1 cellular context compared by ENCODE assay signal in the genomic region with DNA sequence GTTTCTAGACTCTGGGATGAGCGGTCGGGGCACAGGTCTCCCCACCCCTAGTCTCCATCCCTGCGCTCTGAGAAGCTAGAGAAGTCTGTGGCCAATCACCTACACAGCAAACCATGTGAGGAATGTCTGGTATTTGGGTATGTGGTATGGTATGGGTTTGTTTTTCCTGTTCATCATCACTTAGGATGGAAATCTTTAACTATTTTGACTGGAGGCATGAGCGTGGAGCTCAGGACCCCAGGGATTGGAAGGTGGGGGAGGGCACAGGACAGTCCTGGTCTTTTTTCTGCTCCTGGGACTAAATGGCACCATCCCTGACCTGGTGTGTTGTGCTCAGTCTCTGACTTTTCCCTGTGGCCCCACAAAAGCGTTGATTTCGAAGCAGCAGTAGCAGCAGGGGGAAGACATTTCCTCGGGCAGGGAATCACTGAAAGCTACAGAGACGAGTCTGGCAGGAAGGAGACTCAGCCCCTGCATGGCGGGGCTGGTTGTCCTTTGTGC.
TF ChIP-seq lines count a peak whose summit lies in the region.

No MANE protein-coding gene starts in this region.

TF ChIP-seq in H1, 55 proteins besides CTCF, POLR2A, EP300 and RAD21 (continued from another document):
- TF ChIP-seq, protein P1, sequence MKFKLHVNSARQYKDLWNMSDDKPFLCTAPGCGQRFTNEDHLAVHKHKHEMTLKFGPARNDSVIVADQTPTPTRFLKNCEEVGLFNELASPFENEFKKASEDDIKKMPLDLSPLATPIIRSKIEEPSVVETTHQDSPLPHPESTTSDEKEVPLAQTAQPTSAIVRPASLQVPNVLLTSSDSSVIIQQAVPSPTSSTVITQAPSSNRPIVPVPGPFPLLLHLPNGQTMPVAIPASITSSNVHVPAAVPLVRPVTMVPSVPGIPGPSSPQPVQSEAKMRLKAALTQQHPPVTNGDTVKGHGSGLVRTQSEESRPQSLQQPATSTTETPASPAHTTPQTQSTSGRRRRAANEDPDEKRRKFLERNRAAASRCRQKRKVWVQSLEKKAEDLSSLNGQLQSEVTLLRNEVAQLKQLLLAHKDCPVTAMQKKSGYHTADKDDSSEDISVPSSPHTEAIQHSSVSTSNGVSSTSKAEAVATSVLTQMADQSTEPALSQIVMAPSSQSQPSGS (IDR thresholded peaks at IDR 0.05; ENCODE audit: low read length) = no peak
- no peak for TF ChIP-seq KDM1A (IDR thresholded peaks at IDR 0.05; ENCODE audit: borderline replicate concordance, low read length)
- no peak for TF ChIP-seq JUN (IDR thresholded peaks at IDR 0.05; ENCODE audit: low read depth, low read length)
- TF ChIP-seq YY1 (IDR thresholded peaks at IDR 0.05; ENCODE audit: low read depth, low read length) = no peak
- TF ChIP-seq, protein P2, sequence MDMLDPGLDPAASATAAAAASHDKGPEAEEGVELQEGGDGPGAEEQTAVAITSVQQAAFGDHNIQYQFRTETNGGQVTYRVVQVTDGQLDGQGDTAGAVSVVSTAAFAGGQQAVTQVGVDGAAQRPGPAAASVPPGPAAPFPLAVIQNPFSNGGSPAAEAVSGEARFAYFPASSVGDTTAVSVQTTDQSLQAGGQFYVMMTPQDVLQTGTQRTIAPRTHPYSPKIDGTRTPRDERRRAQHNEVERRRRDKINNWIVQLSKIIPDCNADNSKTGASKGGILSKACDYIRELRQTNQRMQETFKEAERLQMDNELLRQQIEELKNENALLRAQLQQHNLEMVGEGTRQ (IDR thresholded peaks at IDR 0.05; ENCODE audit: low read length) = no peak
- TF ChIP-seq TEAD4 (IDR thresholded peaks at IDR 0.05; ENCODE audit: low read depth, low read length) = peak; percentile 91
- TF ChIP-seq BRCA1 (IDR thresholded peaks at IDR 0.05; ENCODE audit: low read depth, low read length) = no peak
- peak; percentile 30 for TF ChIP-seq TAF7 (optimal IDR thresholded peaks at IDR 0.05; ENCODE audit: borderline replicate concordance, low read depth, low read length)
- TF ChIP-seq GTF2F1 (IDR thresholded peaks at IDR 0.05; ENCODE audit: borderline replicate concordance, low read depth, low read length) = no peak
- no peak for TF ChIP-seq SP2 (IDR thresholded peaks at IDR 0.05; ENCODE audit: low read length)
- no peak for TF ChIP-seq CHD1 (IDR thresholded peaks at IDR 0.05; ENCODE audit: low read depth, low read length)
- TF ChIP-seq SIRT6 (IDR thresholded peaks at IDR 0.05; ENCODE audit: low read length) = no peak
- no peak for TF ChIP-seq POU5F1 (IDR thresholded peaks at IDR 0.05; ENCODE audit: low read depth, low read length)
- no peak for TF ChIP-seq CHD2 (IDR thresholded peaks at IDR 0.05; ENCODE audit: low read length)
- TF ChIP-seq ZNF274 (IDR thresholded peaks at IDR 0.05; ENCODE audit: borderline replicate concordance, extremely low read depth, low read length) = no peak
- TF ChIP-seq POLR2AphosphoS5 (IDR thresholded peaks at IDR 0.05; ENCODE audit: low read depth, low read length) = no peak
- TF ChIP-seq, protein P3, sequence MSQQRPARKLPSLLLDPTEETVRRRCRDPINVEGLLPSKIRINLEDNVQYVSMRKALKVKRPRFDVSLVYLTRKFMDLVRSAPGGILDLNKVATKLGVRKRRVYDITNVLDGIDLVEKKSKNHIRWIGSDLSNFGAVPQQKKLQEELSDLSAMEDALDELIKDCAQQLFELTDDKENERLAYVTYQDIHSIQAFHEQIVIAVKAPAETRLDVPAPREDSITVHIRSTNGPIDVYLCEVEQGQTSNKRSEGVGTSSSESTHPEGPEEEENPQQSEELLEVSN (IDR thresholded peaks at IDR 0.05) = no peak
- no peak for TF ChIP-seq RXRA (IDR thresholded peaks at IDR 0.05; ENCODE audit: insufficient read depth, low read depth, low read length)
- TF ChIP-seq KDM5A (IDR thresholded peaks at IDR 0.05; ENCODE audit: low read length) = no peak
- no peak for TF ChIP-seq CTBP2 (IDR thresholded peaks at IDR 0.05; ENCODE audit: borderline replicate concordance, insufficient read depth, insufficient read length, low read length)
- TF ChIP-seq CREB1 (IDR thresholded peaks at IDR 0.05) = no peak
- TF ChIP-seq, protein P4, sequence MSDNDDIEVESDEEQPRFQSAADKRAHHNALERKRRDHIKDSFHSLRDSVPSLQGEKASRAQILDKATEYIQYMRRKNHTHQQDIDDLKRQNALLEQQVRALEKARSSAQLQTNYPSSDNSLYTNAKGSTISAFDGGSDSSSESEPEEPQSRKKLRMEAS (IDR thresholded peaks at IDR 0.05) = no peak
- no peak for TF ChIP-seq BACH1 (IDR thresholded peaks at IDR 0.05; ENCODE audit: low read length)
- no peak for TF ChIP-seq TCF12 (IDR thresholded peaks at IDR 0.05; ENCODE audit: low read depth, low read length)
- TF ChIP-seq TAF1 (IDR thresholded peaks at IDR 0.05; ENCODE audit: low read depth, low read length) = peak; percentile 52; the same call in 1 of the 2 replicates
- TF ChIP-seq NANOG (IDR thresholded peaks at IDR 0.05; ENCODE audit: insufficient read depth, low read depth, low read length, poor library complexity, severe bottlenecking) = no peak
- 0 out of 4 replicates have a peak, but pooled peaks of 1 of the 2 experiments have one; percentile 26 for TF ChIP-seq SIN3A (conservative IDR thresholded peaks at IDR 0.05 in 1 of 2, IDR thresholded peaks at IDR 0.05 in 1 of 2; ENCODE audit: low read depth in 1 of 2, low read length in 2 of 2)
- no peak for TF ChIP-seq CBX5 (IDR thresholded peaks at IDR 0.05; ENCODE audit: low read depth, low read length)
- TF ChIP-seq MAFK (IDR thresholded peaks at IDR 0.05; ENCODE audit: low read depth, low read length) = no peak
- TF ChIP-seq SUZ12 (IDR thresholded peaks at IDR 0.05; ENCODE audit: low read length) = no peak
- TF ChIP-seq SP1 (IDR thresholded peaks at IDR 0.05; ENCODE audit: low read depth, low read length) = no peak
- no peak for TF ChIP-seq GABPA (IDR thresholded peaks at IDR 0.05; ENCODE audit: borderline replicate concordance, insufficient read depth, low read length)
- no peak for TF ChIP-seq SRF (IDR thresholded peaks at IDR 0.05; ENCODE audit: low read depth, low read length)
- no peak for TF ChIP-seq CBX8 (IDR thresholded peaks at IDR 0.05; ENCODE audit: borderline replicate concordance, low read depth, low read length)
- no peak for TF ChIP-seq PHF8 (conservative IDR thresholded peaks at IDR 0.05; ENCODE audit: low read depth, low read length)
- TF ChIP-seq EZH2 (IDR thresholded peaks at IDR 0.05; ENCODE audit: low read depth, low read length, severe bottlenecking) = no peak
- TF ChIP-seq ASH2L (IDR thresholded peaks at IDR 0.05; ENCODE audit: low read length) = peak; percentile 69
- 0 out of 4 replicates have a peak, but pooled peaks of 1 of the 2 experiments have one; percentile 43 for TF ChIP-seq HDAC2 (IDR thresholded peaks at IDR 0.05; ENCODE audit: borderline replicate concordance in 1 of 2, low read depth in 2 of 2, low read length in 2 of 2)
- TF ChIP-seq TBP (IDR thresholded peaks at IDR 0.05; ENCODE audit: low read depth, low read length) = no peak
- TF ChIP-seq, protein P5, sequence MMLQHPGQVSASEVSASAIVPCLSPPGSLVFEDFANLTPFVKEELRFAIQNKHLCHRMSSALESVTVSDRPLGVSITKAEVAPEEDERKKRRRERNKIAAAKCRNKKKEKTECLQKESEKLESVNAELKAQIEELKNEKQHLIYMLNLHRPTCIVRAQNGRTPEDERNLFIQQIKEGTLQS (IDR thresholded peaks at IDR 0.05; ENCODE audit: insufficient read depth, low read depth, low read length) = no peak
- TF ChIP-seq, protein P6, sequence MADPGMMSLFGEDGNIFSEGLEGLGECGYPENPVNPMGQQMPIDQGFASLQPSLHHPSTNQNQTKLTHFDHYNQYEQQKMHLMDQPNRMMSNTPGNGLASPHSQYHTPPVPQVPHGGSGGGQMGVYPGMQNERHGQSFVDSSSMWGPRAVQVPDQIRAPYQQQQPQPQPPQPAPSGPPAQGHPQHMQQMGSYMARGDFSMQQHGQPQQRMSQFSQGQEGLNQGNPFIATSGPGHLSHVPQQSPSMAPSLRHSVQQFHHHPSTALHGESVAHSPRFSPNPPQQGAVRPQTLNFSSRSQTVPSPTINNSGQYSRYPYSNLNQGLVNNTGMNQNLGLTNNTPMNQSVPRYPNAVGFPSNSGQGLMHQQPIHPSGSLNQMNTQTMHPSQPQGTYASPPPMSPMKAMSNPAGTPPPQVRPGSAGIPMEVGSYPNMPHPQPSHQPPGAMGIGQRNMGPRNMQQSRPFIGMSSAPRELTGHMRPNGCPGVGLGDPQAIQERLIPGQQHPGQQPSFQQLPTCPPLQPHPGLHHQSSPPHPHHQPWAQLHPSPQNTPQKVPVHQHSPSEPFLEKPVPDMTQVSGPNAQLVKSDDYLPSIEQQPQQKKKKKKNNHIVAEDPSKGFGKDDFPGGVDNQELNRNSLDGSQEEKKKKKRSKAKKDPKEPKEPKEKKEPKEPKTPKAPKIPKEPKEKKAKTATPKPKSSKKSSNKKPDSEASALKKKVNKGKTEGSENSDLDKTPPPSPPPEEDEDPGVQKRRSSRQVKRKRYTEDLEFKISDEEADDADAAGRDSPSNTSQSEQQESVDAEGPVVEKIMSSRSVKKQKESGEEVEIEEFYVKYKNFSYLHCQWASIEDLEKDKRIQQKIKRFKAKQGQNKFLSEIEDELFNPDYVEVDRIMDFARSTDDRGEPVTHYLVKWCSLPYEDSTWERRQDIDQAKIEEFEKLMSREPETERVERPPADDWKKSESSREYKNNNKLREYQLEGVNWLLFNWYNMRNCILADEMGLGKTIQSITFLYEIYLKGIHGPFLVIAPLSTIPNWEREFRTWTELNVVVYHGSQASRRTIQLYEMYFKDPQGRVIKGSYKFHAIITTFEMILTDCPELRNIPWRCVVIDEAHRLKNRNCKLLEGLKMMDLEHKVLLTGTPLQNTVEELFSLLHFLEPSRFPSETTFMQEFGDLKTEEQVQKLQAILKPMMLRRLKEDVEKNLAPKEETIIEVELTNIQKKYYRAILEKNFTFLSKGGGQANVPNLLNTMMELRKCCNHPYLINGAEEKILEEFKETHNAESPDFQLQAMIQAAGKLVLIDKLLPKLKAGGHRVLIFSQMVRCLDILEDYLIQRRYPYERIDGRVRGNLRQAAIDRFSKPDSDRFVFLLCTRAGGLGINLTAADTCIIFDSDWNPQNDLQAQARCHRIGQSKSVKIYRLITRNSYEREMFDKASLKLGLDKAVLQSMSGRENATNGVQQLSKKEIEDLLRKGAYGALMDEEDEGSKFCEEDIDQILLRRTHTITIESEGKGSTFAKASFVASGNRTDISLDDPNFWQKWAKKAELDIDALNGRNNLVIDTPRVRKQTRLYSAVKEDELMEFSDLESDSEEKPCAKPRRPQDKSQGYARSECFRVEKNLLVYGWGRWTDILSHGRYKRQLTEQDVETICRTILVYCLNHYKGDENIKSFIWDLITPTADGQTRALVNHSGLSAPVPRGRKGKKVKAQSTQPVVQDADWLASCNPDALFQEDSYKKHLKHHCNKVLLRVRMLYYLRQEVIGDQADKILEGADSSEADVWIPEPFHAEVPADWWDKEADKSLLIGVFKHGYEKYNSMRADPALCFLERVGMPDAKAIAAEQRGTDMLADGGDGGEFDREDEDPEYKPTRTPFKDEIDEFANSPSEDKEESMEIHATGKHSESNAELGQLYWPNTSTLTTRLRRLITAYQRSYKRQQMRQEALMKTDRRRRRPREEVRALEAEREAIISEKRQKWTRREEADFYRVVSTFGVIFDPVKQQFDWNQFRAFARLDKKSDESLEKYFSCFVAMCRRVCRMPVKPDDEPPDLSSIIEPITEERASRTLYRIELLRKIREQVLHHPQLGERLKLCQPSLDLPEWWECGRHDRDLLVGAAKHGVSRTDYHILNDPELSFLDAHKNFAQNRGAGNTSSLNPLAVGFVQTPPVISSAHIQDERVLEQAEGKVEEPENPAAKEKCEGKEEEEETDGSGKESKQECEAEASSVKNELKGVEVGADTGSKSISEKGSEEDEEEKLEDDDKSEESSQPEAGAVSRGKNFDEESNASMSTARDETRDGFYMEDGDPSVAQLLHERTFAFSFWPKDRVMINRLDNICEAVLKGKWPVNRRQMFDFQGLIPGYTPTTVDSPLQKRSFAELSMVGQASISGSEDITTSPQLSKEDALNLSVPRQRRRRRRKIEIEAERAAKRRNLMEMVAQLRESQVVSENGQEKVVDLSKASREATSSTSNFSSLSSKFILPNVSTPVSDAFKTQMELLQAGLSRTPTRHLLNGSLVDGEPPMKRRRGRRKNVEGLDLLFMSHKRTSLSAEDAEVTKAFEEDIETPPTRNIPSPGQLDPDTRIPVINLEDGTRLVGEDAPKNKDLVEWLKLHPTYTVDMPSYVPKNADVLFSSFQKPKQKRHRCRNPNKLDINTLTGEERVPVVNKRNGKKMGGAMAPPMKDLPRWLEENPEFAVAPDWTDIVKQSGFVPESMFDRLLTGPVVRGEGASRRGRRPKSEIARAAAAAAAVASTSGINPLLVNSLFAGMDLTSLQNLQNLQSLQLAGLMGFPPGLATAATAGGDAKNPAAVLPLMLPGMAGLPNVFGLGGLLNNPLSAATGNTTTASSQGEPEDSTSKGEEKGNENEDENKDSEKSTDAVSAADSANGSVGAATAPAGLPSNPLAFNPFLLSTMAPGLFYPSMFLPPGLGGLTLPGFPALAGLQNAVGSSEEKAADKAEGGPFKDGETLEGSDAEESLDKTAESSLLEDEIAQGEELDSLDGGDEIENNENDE (IDR thresholded peaks at IDR 0.05; ENCODE audit: insufficient replicate concordance, low read length) = no peak
- no peak for TF ChIP-seq CEBPB (IDR thresholded peaks at IDR 0.05; ENCODE audit: low read depth, low read length)
- TF ChIP-seq HDAC6 (IDR thresholded peaks at IDR 0.05; ENCODE audit: low read depth, low read length) = no peak
